ENCODE assay signal across 9 cellular contexts in the genomic region with DNA sequence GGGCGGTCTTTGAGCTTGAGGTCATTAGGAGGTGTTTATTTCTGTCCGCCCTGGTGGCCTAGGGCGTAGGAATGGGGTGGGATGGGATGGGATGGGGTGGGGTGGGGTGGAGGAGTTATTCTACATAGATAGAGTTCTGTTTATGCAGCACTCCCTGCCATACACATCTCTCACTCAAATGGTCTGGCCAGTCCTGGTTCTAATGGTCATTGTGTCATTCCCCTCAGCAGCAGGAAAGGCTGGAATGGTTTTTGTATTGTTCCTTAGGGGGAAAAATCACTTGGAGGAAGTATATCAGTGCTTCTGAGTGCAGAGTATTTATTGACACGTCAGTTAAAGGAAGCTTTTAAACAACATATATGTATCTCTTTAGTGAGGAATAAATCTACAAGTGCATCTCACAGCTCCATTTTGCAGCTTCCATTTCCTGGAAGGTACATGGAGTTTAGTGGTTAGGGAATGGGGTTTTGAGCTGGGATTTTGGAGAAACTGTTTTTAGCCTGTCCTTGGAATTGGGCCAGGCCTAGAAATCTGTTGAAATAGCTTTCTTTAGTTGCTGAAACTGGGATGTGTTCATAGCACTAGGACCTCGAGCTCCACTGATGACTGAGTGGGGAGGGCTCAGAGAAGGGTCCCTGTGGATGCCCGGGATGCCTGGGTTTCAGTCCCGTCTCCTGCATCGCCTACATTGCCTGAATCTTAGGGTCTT. TPM values are rescaled to one million over a fixed set of nuclear protein-coding genes. Genes with fewer than 3 reads are reported as not detected.
DNase-seq lines count a peak whose midpoint lies in the region; ATAC-seq and TF ChIP-seq lines count a peak whose summit lies in the region.
"Had no signal": no experiment of that assay in that cellular context is flagged by ENCODE, and none has a peak within 500 bp of the region (broad histone marks: within the 10 kb centered on the region; RNA-seq: fewer than 3 reads in every experiment).

No MANE protein-coding gene starts in this region.

- 45 to 52% methylated on average over 8 of the region's 8 CpGs for WGBS in lung, 2 donors

- no peak for ATAC-seq in lung (ENCODE audit: insufficient read depth, low FRiP score)
- ATAC-seq in HG02938 (IDR thresholded peaks at IDR 0.05; ENCODE audit: unreplicated experiment) = no peak
- ATAC-seq: Panc1 had no signal

- H3K27me3 ChIP-seq in lung (ENCODE audit: control insufficient read depth, insufficient read depth) = no peaks in the 10 kb centered on the region
- H3K27me3 ChIP-seq in tibial artery = no peaks in the 10 kb centered on the region

- H3K36me3 ChIP-seq in lung (ENCODE audit: control insufficient read depth in 2 of 2, insufficient read depth in 2 of 2, low read length in 2 of 2) (peaks cover 0 to 4% of the 10 kb centered on the region in 2 donors), tibial artery (no peaks in the 10 kb centered on the region)

- peaks cover 45 to 63% of the 10 kb centered on the region in 2 donors for H3K4me1 ChIP-seq in lung (ENCODE audit: control insufficient read depth in 2 of 2, insufficient read depth in 2 of 2, low read length in 2 of 2)
- H3K4me1 ChIP-seq in tibial artery = peaks cover 0 to 96% (median 68%) of the 10 kb centered on the region in 4 donors

- peaks cover 93% of the 10 kb centered on the region for H3K4me1 Mint-ChIP-seq in activated CD4-positive, alpha-beta T cell treated with anti-CD3 and anti-CD28 coated beads, Interleukin-2, amount 10 ng/mL, durations not matched to agents 24 days and 14 days

- peak overlapping the region; percentile 95 for H3K27ac ChIP-seq in caudate nucleus (ENCODE audit: low read depth, low read length)
- peak overlapping the region; percentile 68 to 96 for H3K27ac ChIP-seq in lung (ENCODE audit: low read depth in 1 of 2, low read length in 1 of 2)
- H3K27ac ChIP-seq in tibial artery = peak overlapping the region; percentile 62 to 68

- TF ChIP-seq CTCF in lung (IDR thresholded peaks at IDR 0.05; ENCODE audit: control extremely low read depth, extremely low read depth) = no peak
- TF ChIP-seq CTCF in tibial artery (IDR thresholded peaks at IDR 0.05) = no peak

- peak overlapping the region; percentile 98 for H3K4me3 Mint-ChIP-seq in activated CD4-positive, alpha-beta T cell treated with anti-CD3 and anti-CD28 coated beads, Interleukin-2, amount 10 ng/mL, durations not matched to agents 24 days and 14 days

- H3K4me3 ChIP-seq in lung (no peak overlapping the region), tibial artery (peak overlapping the region in 1 of 2 donors; percentile 4)

- no peak for DNase-seq in activated CD4-positive, alpha-beta T cell treated with anti-CD3 and anti-CD28 coated beads, Interleukin-2, amount 10 ng/mL, durations not matched to agents 24 days and 14 days
- no peak for DNase-seq in activated CD4-positive, alpha-beta T cell treated with anti-CD3 and anti-CD28 coated beads, Interleukin-2, amount 50 U/mL, for 1 hour
- DNase-seq in caudate nucleus (lab: John Stamatoyannopoulos, UW) (peak in 1 of 61 donors; percentile 59), lung (ENCODE audit: low spot score) (no peak), tibial artery (peak in 1 of 2 donors; percentile 46), AML-193 (lab: John Stamatoyannopoulos, UW) (no peak)
- no peak for DNase-seq in activated CD4-positive, alpha-beta T cell treated with anti-CD3 and anti-CD28 coated beads for 1 hour

- peak overlapping the region; percentile 88 for H3K27ac Mint-ChIP-seq in activated CD4-positive, alpha-beta T cell treated with anti-CD3 and anti-CD28 coated beads, Interleukin-2, amount 10 ng/mL, durations not matched to agents 24 days and 14 days

- peaks cover 23% of the 10 kb centered on the region for H3K36me3 Mint-ChIP-seq in activated CD4-positive, alpha-beta T cell treated with anti-CD3 and anti-CD28 coated beads, Interleukin-2, amount 10 ng/mL, durations not matched to agents 24 days and 14 days (ENCODE audit: low read depth)

- H3K9me3 Mint-ChIP-seq in activated CD4-positive, alpha-beta T cell treated with anti-CD3 and anti-CD28 coated beads, Interleukin-2, amount 10 ng/mL, durations not matched to agents 24 days and 14 days = no peaks in the 10 kb centered on the region

- H3K9me3 ChIP-seq in lung (ENCODE audit: control insufficient read depth in 2 of 2, insufficient read depth in 1 of 2, low read length in 1 of 2) (no peaks in the 10 kb centered on the region), tibial artery (no peaks in the 10 kb centered on the region)

- intact Hi-C loops in activated CD4-positive, alpha-beta T cell treated with anti-CD3 and anti-CD28 coated beads, Interleukin-2, amount 10 ng/mL, durations not matched to agents 24 days and 14 days (cut with micrococcal nuclease) = no loop called here
- intact Hi-C loops in tibial artery (cut with DNase I; ENCODE audit: low total_unique reads) = no loop called here

- no peaks in the 10 kb centered on the region for H3K27me3 Mint-ChIP-seq in activated CD4-positive, alpha-beta T cell treated with anti-CD3 and anti-CD28 coated beads, Interleukin-2, amount 10 ng/mL, durations not matched to agents 24 days and 14 days

RNA-seq across cellular contexts. Expression of gene TSPAN14, which starts 8.3 kb away (rescaled TPM):
- total RNA-seq in activated CD4-positive, alpha-beta T cell treated with anti-CD3 and anti-CD28 coated beads, Interleukin-2, amount 10 ng/mL, durations not matched to agents 24 days and 14 days = 57.8 and 61.7 TPM in 2 replicates
- total RNA-seq in lung = 100 to 1,000 TPM in 1 of 2 donors, 10 to 100 TPM in 1; 67.3 to 164 TPM
- 100 to 1,000 TPM in 1 of 2 donors, 10 to 100 TPM in 1; 40.9 to 187 TPM for polyA plus RNA-seq in lung

RNA-seq across cellular contexts. Expression of gene PRXL2A, which starts 54.1 kb away (rescaled TPM):
- 14.8 and 16.4 TPM in 2 replicates for total RNA-seq in activated CD4-positive, alpha-beta T cell treated with anti-CD3 and anti-CD28 coated beads, Interleukin-2, amount 10 ng/mL, durations not matched to agents 24 days and 14 days
- total RNA-seq in lung = 10 to 100 TPM; 42.8 to 59.5 TPM
- polyA plus RNA-seq in lung = 10 to 100 TPM; 18.2 to 31.2 TPM
